ENCODE assay signal across 8 cellular contexts in genomic region chr15:78739996-78740903, GRCh38.
A peak's percentile ranks its signal among the peaks of the same experiment; 100 is the strongest.
DNase-seq lines count a peak whose midpoint lies in the region; ATAC-seq lines count a peak whose summit lies in the region.

No MANE protein-coding gene starts in this region.

- H3K27me3 Mint-ChIP-seq in naive thymus-derived CD8-positive, alpha-beta T cell, result peaks cover 0 to 23% (median 6%) of the 10 kb centered on the region in 5 donors

- ATAC-seq in naive thymus-derived CD8-positive, alpha-beta T cell, result peak; percentile 44 to 48
- no peak for ATAC-seq in HG03457 (IDR thresholded peaks at IDR 0.05; ENCODE audit: unreplicated experiment)

- H3K9me3 Mint-ChIP-seq in naive thymus-derived CD8-positive, alpha-beta T cell, result no peaks in the 10 kb centered on the region

- H3K4me3 Mint-ChIP-seq in naive thymus-derived CD8-positive, alpha-beta T cell, result no peak overlapping the region

- POLR2A ChIA-PET in naive thymus-derived CD8-positive, alpha-beta T cell (lab: Charles Lee), result no interaction called here

- H3K27ac Mint-ChIP-seq in naive thymus-derived CD8-positive, alpha-beta T cell, result no peak overlapping the region

- peak; percentile 60 for DNase-seq in SIG-M5 treated with dmso at 0.1 percent for 504 hours (lab: John Stamatoyannopoulos, UW; ENCODE audit: unreplicated experiment)
- no peak for DNase-seq in SIG-M5 (lab: John Stamatoyannopoulos, UW)
- DNase-seq in M059J (ENCODE audit: low read depth), result peak; percentile 31
- DNase-seq in T-helper 9 cell, result peak; percentile 28
- DNase-seq in ecto neural progenitor cell (ENCODE audit: low spot score), result peak; percentile 78
- DNase-seq in naive thymus-derived CD8-positive, alpha-beta T cell, result peak in 7 of 10 donors; percentile 21 to 71 (median 32)
- DNase-seq in globus pallidus (ENCODE audit: low spot score), result no peak

- H3K36me3 Mint-ChIP-seq in naive thymus-derived CD8-positive, alpha-beta T cell, result no peaks in the 10 kb centered on the region

- H3K4me1 Mint-ChIP-seq in naive thymus-derived CD8-positive, alpha-beta T cell, result peaks cover 0 to 2% (median 1%) of the 10 kb centered on the region in 4 donors

Comparison
In these comparisons a context has a peak if more than half of its experiments do, and no peak if none do; other contexts are left out.
1. DNase-seq: peak in SIG-M5 treated with dmso at 0.1 percent for 504 hours (single experiment), M059J (single experiment), T-helper 9 cell (single experiment), ecto neural progenitor cell (single experiment) and naive thymus-derived CD8-positive, alpha-beta T cell (7 of 10); none in SIG-M5 (single experiment) and globus pallidus (single experiment).